Comparison of ENCODE assay signal across 23 cellular contexts in the genomic region with DNA sequence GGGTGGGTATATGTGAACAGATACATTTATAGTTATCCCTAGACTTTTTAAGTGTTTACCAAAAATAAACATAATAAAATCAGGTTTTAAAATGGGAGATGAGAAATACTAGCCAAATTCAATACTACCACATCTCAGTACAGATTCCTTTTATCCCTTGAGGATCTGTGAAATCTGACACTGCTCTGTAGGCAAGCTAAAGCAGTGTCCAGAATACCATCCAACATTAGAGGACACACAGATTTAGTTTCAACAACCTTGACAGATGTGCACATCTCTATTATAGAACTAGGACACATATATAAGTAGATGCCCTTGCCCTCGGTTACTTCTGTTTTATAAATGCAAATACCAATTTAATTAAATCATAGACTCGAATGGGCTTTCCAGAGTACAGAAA.
"Had no signal": no experiment of that assay in that cellular context is flagged by ENCODE, and none has a peak within 500 bp of the region (broad histone marks: within the 10 kb centered on the region; RNA-seq: fewer than 3 reads in every experiment).

No MANE protein-coding gene starts in this region.

- H3K4me1 Mint-ChIP-seq: activated naive CD8-positive, alpha-beta T cell treated with anti-CD3 and anti-CD28 coated beads for 36 hours; activated T-helper 17 cell treated with anti-CD3 and anti-CD28 coated beads, Interleukin-2, amount 50 U/mL, for 72 hours; stimulated activated memory B cell treated with anti-CD40 and anti-IgM and Interleukin-4, amounts not matched to agents 10 μg/mL and 1 μg/mL and 100 μg/mL, for 72 hours had no signal

- DNase-seq: activated CD4-positive, alpha-beta T cell treated with anti-CD3 and anti-CD28 coated beads for 48 hours; activated CD4-positive, CD25-positive, alpha-beta regulatory T cell; activated CD8-positive, alpha-beta T cell treated with anti-CD3 and anti-CD28 coated beads for 36 hours; activated naive CD4-positive, alpha-beta T cell; activated naive CD8-positive, alpha-beta T cell treated with anti-CD3 and anti-CD28 coated beads for 36 hours; activated T-cell treated with anti-CD3 and anti-CD28 coated beads, Interleukin-2, amount 50 U/mL, for 1 hour; amniotic stem cell; dermis blood vessel endothelial cell; effector memory CD8-positive, alpha-beta T cell; foreskin melanocyte; hypothalamus; left lung; occipital lobe; posterior cingulate gyrus; sigmoid colon; spleen; stimulated activated CD4-positive, alpha-beta T cell treated with anti-CD3 and anti-CD28 coated beads, Interleukin-4, amount 100 ng/mL, for 4 hours; testis had no signal

- H3K4me1 ChIP-seq: left lung, spleen, testis had no signal

- H3K4me3 ChIP-seq: left lung, sigmoid colon, spleen, testis had no signal

- H3K9me3 ChIP-seq: left lung, sigmoid colon, spleen, testis had no signal

- H3K27me3 ChIP-seq: left lung, sigmoid colon, spleen, testis had no signal

- H3K9me3 Mint-ChIP-seq: activated CD8-positive, alpha-beta T cell treated with anti-CD3 and anti-CD28 coated beads for 36 hours; activated naive CD8-positive, alpha-beta T cell treated with anti-CD3 and anti-CD28 coated beads for 36 hours; activated T-helper 17 cell treated with anti-CD3 and anti-CD28 coated beads, Interleukin-2, amount 50 U/mL, for 72 hours; mesothelial cell of epicardium; stimulated activated memory B cell treated with anti-CD40 and anti-IgM and Interleukin-4, amounts not matched to agents 10 μg/mL and 1 μg/mL and 100 μg/mL, for 72 hours; type B pancreatic cell had no signal

- H3K36me3 ChIP-seq: left lung, sigmoid colon, spleen had no signal

- ATAC-seq: activated CD8-positive, alpha-beta T cell treated with anti-CD3 and anti-CD28 coated beads for 36 hours; activated T-helper 17 cell treated with anti-CD3 and anti-CD28 coated beads, Interleukin-2, amount 50 U/mL, for 72 hours; effector memory CD8-positive, alpha-beta T cell; left lung; stimulated activated memory B cell treated with anti-CD40 and anti-IgM and Interleukin-4, amounts not matched to agents 10 μg/mL and 1 μg/mL and 100 μg/mL, for 72 hours had no signal

- H3K27ac ChIP-seq: epithelial cell of prostate, left lung, spleen, testis had no signal

- H3K36me3 Mint-ChIP-seq: activated naive CD8-positive, alpha-beta T cell treated with anti-CD3 and anti-CD28 coated beads for 36 hours; mesothelial cell of epicardium; stimulated activated memory B cell treated with anti-CD40 and anti-IgM and Interleukin-4, amounts not matched to agents 10 μg/mL and 1 μg/mL and 100 μg/mL, for 72 hours; type B pancreatic cell had no signal

- H3K4me3 Mint-ChIP-seq: activated CD8-positive, alpha-beta T cell treated with anti-CD3 and anti-CD28 coated beads for 36 hours; activated naive CD8-positive, alpha-beta T cell treated with anti-CD3 and anti-CD28 coated beads for 36 hours; activated T-helper 17 cell treated with anti-CD3 and anti-CD28 coated beads, Interleukin-2, amount 50 U/mL, for 72 hours; effector memory CD8-positive, alpha-beta T cell; mesothelial cell of epicardium; stimulated activated memory B cell treated with anti-CD40 and anti-IgM and Interleukin-4, amounts not matched to agents 10 μg/mL and 1 μg/mL and 100 μg/mL, for 72 hours; type B pancreatic cell had no signal

- H3K27me3 Mint-ChIP-seq: activated CD8-positive, alpha-beta T cell treated with anti-CD3 and anti-CD28 coated beads for 36 hours; activated naive CD8-positive, alpha-beta T cell treated with anti-CD3 and anti-CD28 coated beads for 36 hours; activated T-helper 17 cell treated with anti-CD3 and anti-CD28 coated beads, Interleukin-2, amount 50 U/mL, for 72 hours; effector memory CD8-positive, alpha-beta T cell; stimulated activated memory B cell treated with anti-CD40 and anti-IgM and Interleukin-4, amounts not matched to agents 10 μg/mL and 1 μg/mL and 100 μg/mL, for 72 hours; type B pancreatic cell had no signal

- H3K27ac Mint-ChIP-seq: activated CD8-positive, alpha-beta T cell treated with anti-CD3 and anti-CD28 coated beads for 36 hours; activated naive CD8-positive, alpha-beta T cell treated with anti-CD3 and anti-CD28 coated beads for 36 hours; activated T-helper 17 cell treated with anti-CD3 and anti-CD28 coated beads, Interleukin-2, amount 50 U/mL, for 72 hours; effector memory CD8-positive, alpha-beta T cell; mesothelial cell of epicardium; stimulated activated memory B cell treated with anti-CD40 and anti-IgM and Interleukin-4, amounts not matched to agents 10 μg/mL and 1 μg/mL and 100 μg/mL, for 72 hours; type B pancreatic cell had no signal
